ENCODE assay signal across 19 cellular contexts in genomic region chr6:27224729-27225128, GRCh38. TPM values are rescaled to one million over a fixed set of nuclear protein-coding genes. Genes with fewer than 3 reads are reported as not detected.
A peak's percentile ranks its signal among the peaks of the same experiment; 100 is the strongest.
DNase-seq lines count a peak whose midpoint lies in the region; ATAC-seq, FAIRE-seq and TF ChIP-seq lines count a peak whose summit lies in the region.
"Had no signal": no experiment of that assay in that cellular context is flagged by ENCODE, and none has a peak within 500 bp of the region (broad histone marks: within the 10 kb centered on the region; RNA-seq: fewer than 3 reads in every experiment).

No MANE protein-coding gene starts in this region.

- POLR2A ChIA-PET in GM10248 (lab: Yijun Ruan, JAX) = no interaction called here
- POLR2A ChIA-PET in H1 (lab: Charles Lee; ENCODE audit: partially characterized antibody) = no interaction called here

- H4K91ac ChIP-seq in H1 (replicated peaks; ENCODE audit: insufficient read length, low read length) = no peak overlapping the region

- no peak overlapping the region for H4K8ac ChIP-seq in H1 (ENCODE audit: extremely low read depth, insufficient read depth, low read length)

- no peak for FAIRE-seq in H1 (lab: Jason Lieb, UNC)
- no peak for FAIRE-seq in small intestine (lab: Jason Lieb, UNC)
- FAIRE-seq: A549, D721Med, G401.6, GM18507 had no signal

- H3K9me3 ChIP-seq in OCI-LY3 (ENCODE audit: insufficient read depth, low read length) (no peaks in the 10 kb centered on the region), H1 (ENCODE audit: insufficient read depth in 2 of 2, low read depth in 1 of 2, low read length in 1 of 2) (no peaks in the 10 kb centered on the region), small intestine (ENCODE audit: control insufficient read depth, low read depth) (no peaks in the 10 kb centered on the region)
- H3K9me3 ChIP-seq: A549, Caco-2 had no signal

- no peak for TF ChIP-seq RAD21 in H1 (IDR thresholded peaks at IDR 0.05 in 1 of 2, conservative IDR thresholded peaks at IDR 0.05 in 1 of 2; ENCODE audit: low read depth in 2 of 2, low read length in 2 of 2)

- peaks cover 2% of the 10 kb centered on the region; the same call in 1 of the 2 replicates for H3K23me2 ChIP-seq in H1 (ENCODE audit: low read depth, low read length)

- H3K18ac ChIP-seq in H1 (ENCODE audit: extremely low read depth, low read length) = no peak overlapping the region

- peak; percentile 57 for DNase-seq in GM10248 (ENCODE audit: extremely low spot score)
- no peak for DNase-seq in GM23338 (ENCODE audit: low spot score)
- DNase-seq in H1 (ENCODE audit: low read depth in 1 of 2, low spot score in 2 of 2) = no peak
- no peak for DNase-seq in SKM-1 treated with dmso at 0.1 percent for 144 hours (lab: John Stamatoyannopoulos, UW; ENCODE audit: unreplicated experiment)
- no peak for DNase-seq in substantia nigra (lab: John Stamatoyannopoulos, UW)
- no peak for DNase-seq in small intestine
- DNase-seq: AML-193; Caco-2; CD4-positive, alpha-beta T cell; GOT3; H9 had no signal

- no peak overlapping the region for H4K5ac ChIP-seq in H1 (ENCODE audit: insufficient read length, low read depth, low read length)

- no peaks in the 10 kb centered on the region for H4K20me1 ChIP-seq in GM23338 (replicated peaks; ENCODE audit: insufficient read depth)
- H4K20me1 ChIP-seq in OCI-LY3 (ENCODE audit: insufficient read depth, low read length) = no peaks in the 10 kb centered on the region
- H4K20me1 ChIP-seq in H1 (replicated peaks in 1 of 2; ENCODE audit: control insufficient read depth in 1 of 2, insufficient read depth in 2 of 2, low read length in 2 of 2) = no peaks in the 10 kb centered on the region

- no peaks in the 10 kb centered on the region for H3K9me3 Mint-ChIP-seq in GM23338
- H3K9me3 Mint-ChIP-seq: CD4-positive, alpha-beta T cell; H9 had no signal

- no peaks in the 10 kb centered on the region for H3K79me2 ChIP-seq in GM23338 (replicated peaks; ENCODE audit: insufficient read depth)
- H3K79me2 ChIP-seq in OCI-LY3 (ENCODE audit: low read length) = no peaks in the 10 kb centered on the region
- no peaks in the 10 kb centered on the region for H3K79me2 ChIP-seq in H1 (ENCODE audit: control insufficient read depth in 1 of 2, insufficient read depth in 2 of 2, low read length in 2 of 2)

- H3K27me3 ChIP-seq in GM23338 (ENCODE audit: insufficient read depth) (no peaks in the 10 kb centered on the region; the same call in 1 of the 2 replicates), OCI-LY3 (ENCODE audit: low read depth, low read length) (no peaks in the 10 kb centered on the region), H1 (replicated peaks in 1 of 4; ENCODE audit: control insufficient read depth in 3 of 4, extremely low read depth in 1 of 4, insufficient read depth in 3 of 4, low read length in 3 of 4) (no peaks in the 10 kb centered on the region), small intestine (ENCODE audit: control insufficient read depth in 2 of 2, insufficient read depth in 2 of 2, low read length in 2 of 2) (no peaks in the 10 kb centered on the region)

- no peaks in the 10 kb centered on the region for H3F3A ChIP-seq in GM23338 (replicated peaks; ENCODE audit: low read depth)

- no peak overlapping the region for H3K4me2 ChIP-seq in GM23338
- H3K4me2 ChIP-seq in OCI-LY3 (ENCODE audit: low read length) = peak overlapping the region; percentile 37
- H3K4me2 ChIP-seq in H1 (ENCODE audit: insufficient read depth in 1 of 2, low read depth in 2 of 2, low read length in 2 of 2) = no peak overlapping the region
- H3K4me2 ChIP-seq: A549, KMS-11 had no signal

- H3K4me3 Mint-ChIP-seq in GM23338 = no peak overlapping the region
- H3K4me3 Mint-ChIP-seq: CD4-positive, alpha-beta T cell; H9 had no signal

- H2AK5ac ChIP-seq in H1 (ENCODE audit: low read depth, low read length) = no peak overlapping the region

- H2AFZ ChIP-seq in GM23338 = peak overlapping the region; percentile 84
- H2AFZ ChIP-seq in OCI-LY3 (ENCODE audit: low read depth, low read length) = peak overlapping the region; percentile 81; the same call in 1 of the 2 replicates
- H2AFZ ChIP-seq in H1 (ENCODE audit: low read length) = peak overlapping the region; percentile 49; the same call in 1 of the 2 replicates

- no peak overlapping the region for H2BK12ac ChIP-seq in H1 (ENCODE audit: low read depth, low read length)

- H3K4me1 ChIP-seq in GM23338 (ENCODE audit: insufficient read depth) = no peaks in the 10 kb centered on the region
- H3K4me1 ChIP-seq in OCI-LY3 (ENCODE audit: low read length) = peaks cover 7% of the 10 kb centered on the region; the same call in 1 of the 2 replicates
- H3K4me1 ChIP-seq in H1 (replicated peaks in 1 of 4; ENCODE audit: control insufficient read depth in 3 of 4, insufficient read depth in 4 of 4, low read length in 3 of 4) = no peaks in the 10 kb centered on the region
- no peaks in the 10 kb centered on the region for H3K4me1 ChIP-seq in small intestine (ENCODE audit: control insufficient read depth in 2 of 2, insufficient read depth in 1 of 2, low read depth in 1 of 2, low read length in 1 of 2)
- H3K4me1 ChIP-seq: A549, Caco-2 had no signal

- no peak overlapping the region for H2BK20ac ChIP-seq in H1 (ENCODE audit: low read length)

- no peak overlapping the region for H2BK120ac ChIP-seq in H1 (replicated peaks; ENCODE audit: low read depth, low read length)

- no peak overlapping the region for H3K4ac ChIP-seq in H1 (replicated peaks; ENCODE audit: insufficient read length, low read depth, low read length)

- H3K36me3 ChIP-seq in GM23338 (ENCODE audit: insufficient read depth) (no peaks in the 10 kb centered on the region), OCI-LY3 (replicated peaks; ENCODE audit: low read depth, low read length) (no peaks in the 10 kb centered on the region), H1 (ENCODE audit: control insufficient read depth in 2 of 4, insufficient read depth in 4 of 4, low read length in 3 of 4) (no peaks in the 10 kb centered on the region), small intestine (ENCODE audit: control insufficient read depth in 2 of 2, insufficient read depth in 2 of 2, low read length in 2 of 2) (no peaks in the 10 kb centered on the region)

- no peaks in the 10 kb centered on the region for H3K9me2 ChIP-seq in GM23338 (ENCODE audit: insufficient read depth)

- no peaks in the 10 kb centered on the region for H3K36me3 Mint-ChIP-seq in GM23338 (ENCODE audit: low read depth)

- H3K79me1 ChIP-seq in H1 (ENCODE audit: low read depth, low read length) = no peaks in the 10 kb centered on the region

- H3K9ac ChIP-seq in OCI-LY3 (ENCODE audit: low read length) (peak overlapping the region; percentile 17; the same call in 1 of the 2 replicates), H1 (replicated peaks in 1 of 4; ENCODE audit: extremely low read depth in 1 of 4, low read depth in 3 of 4, low read length in 3 of 4) (0 out of 7 replicates have a peak overlapping the region, but pooled peaks of 1 of the 4 experiments have one; percentile 10)
- H3K9ac ChIP-seq: KMS-11 had no signal

- no peak overlapping the region for H3K23ac ChIP-seq in H1 (ENCODE audit: insufficient read length)

- H3K27ac ChIP-seq in GM23338 (ENCODE audit: low read depth) = no peak overlapping the region
- H3K27ac ChIP-seq in OCI-LY3 (ENCODE audit: low read length) = no peak overlapping the region
- no peak overlapping the region for H3K27ac ChIP-seq in H1 (ENCODE audit: low read depth, low read length)
- H3K27ac ChIP-seq in substantia nigra (ENCODE audit: low read depth, low read length, poor library complexity, severe bottlenecking) = no peak overlapping the region
- no peak overlapping the region for H3K27ac ChIP-seq in small intestine (ENCODE audit: low read depth in 1 of 2, low read length in 1 of 2)
- H3K27ac ChIP-seq: 22Rv1, A549, C4-2B, KMS-11 had no signal

- TF ChIP-seq POLR2A in H1 (IDR thresholded peaks at IDR 0.05; ENCODE audit: control extremely low read depth in 1 of 2, low read depth in 2 of 2, low read length in 2 of 2) = no peak

- H3K4me1 Mint-ChIP-seq in GM23338 = peaks cover 2% of the 10 kb centered on the region; the same call in 1 of the 3 replicates

- no peak overlapping the region for H3K56ac ChIP-seq in H1 (replicated peaks; ENCODE audit: insufficient read length, low read depth, low read length)

- H3K27me3 Mint-ChIP-seq in GM23338 (ENCODE audit: insufficient read depth, low read depth, poor library complexity) = peaks cover 3% of the 10 kb centered on the region

- no peak overlapping the region for H2BK5ac ChIP-seq in H1 (ENCODE audit: low read depth, low read length)

- CTCF ChIA-PET in GM10248 (lab: Yijun Ruan, JAX) (no interaction called here), H1 (lab: Charles Lee; ENCODE audit: partially characterized antibody) (interaction anchor here (1.1 to 1.2 kb wide), 2 partner anchors 67 to 88 kb away, joined by 3 to 4 read pairs; no protein-coding TSS in a partner anchor)

- no peak overlapping the region for H3K14ac ChIP-seq in H1 (ENCODE audit: insufficient read length)

- peak; percentile 35; the same call in 1 of the 3 replicates for ATAC-seq in GM23338
- ATAC-seq: A549 had no signal

- H3K27ac Mint-ChIP-seq in GM23338 = peak overlapping the region; percentile 6; the same call in 1 of the 2 replicates
- H3K27ac Mint-ChIP-seq: CD4-positive, alpha-beta T cell; H9 had no signal

- H2BK15ac ChIP-seq in H1 (ENCODE audit: low read length) = no peak overlapping the region

- H3K4me3 ChIP-seq in GM23338 = no peak overlapping the region
- H3K4me3 ChIP-seq in OCI-LY3 (ENCODE audit: low read length) = 0 out of 2 replicates have a peak overlapping the region, but pooled peaks have one; percentile 2
- H3K4me3 ChIP-seq in H1 (ENCODE audit: extremely low read depth in 1 of 4, insufficient read depth in 2 of 4, low read depth in 3 of 4, low read length in 4 of 4) = no peak overlapping the region
- no peak overlapping the region for H3K4me3 ChIP-seq in small intestine (ENCODE audit: low read depth in 1 of 2, low read length in 2 of 2)
- H3K4me3 ChIP-seq: A549 had no signal

- TF ChIP-seq EP300 in H1 (IDR thresholded peaks at IDR 0.05; ENCODE audit: borderline replicate concordance in 1 of 2, low read depth in 2 of 2, low read length in 2 of 2) = no peak

- 92% methylated on average over 4 of the region's 4 CpGs; no CpG with 5 or more reads in 1 of the 2 experiments for WGBS in H1 (ENCODE audit: extremely low coverage in 1 of 2, insufficient coverage in 1 of 2, insufficient read length in 1 of 2, insufficient replicate concordance in 2 of 2, low coverage in 1 of 2, low lambda C conversion rate in 2 of 2, missing lambda C conversion rate in 1 of 2), 2 experiments
- WGBS in small intestine, 3 donors = 48 to 67% (median 50%) methylated on average over 4 of the region's 4 CpGs

- TF ChIP-seq CTCF in GM10248 (IDR thresholded peaks at IDR 0.05; ENCODE audit: control extremely low read depth, extremely low read depth, low read depth, missing control alignments) (no peak), GM23338 (conservative IDR thresholded peaks at IDR 0.05; ENCODE audit: low read depth in 2 of 2) (no peak), OCI-LY3 (IDR thresholded peaks at IDR 0.05; ENCODE audit: low read depth, low read length) (no peak), H1 (IDR thresholded peaks at IDR 0.05; ENCODE audit: control extremely low read depth in 1 of 3, insufficient read depth in 1 of 3, low read depth in 1 of 3, low read length in 3 of 3) (no peak)

RNA-seq across cellular contexts. Expression of gene PRSS16, which starts 22.8 kb away (rescaled TPM):
- total RNA-seq in GM23338 (2014; rRNA removed; shearing (Covaris generic)) = 11.8 and 13.8 TPM in 2 replicates
- polyA plus RNA-seq in GM23338 (2016; fragmentation: Nextera tagmentation; extraction: Ambion mirVana) = 8.7 and 13.8 TPM in 2 replicates
- total RNA-seq in H1 (2021; fragmentation: NEBNext Ultra II Directional; extraction: Animal tissue kit (Norgen Biotek cat#: 25700)) = 19.2 and 20.2 TPM in 2 replicates
- 38.9 and 39.6 TPM in 2 replicates for polyA plus RNA-seq in H1 (2011; rRNA removed)
- 48.8 TPM for polyA plus RNA-seq in H1 (2011; cell fraction: cytosol; rRNA removed)
- polyA plus RNA-seq in H1 (2011; cell fraction: nucleus; rRNA removed) = 23.7 TPM
- 15.7 to 20.6 TPM (median 19.8 TPM) in 4 replicates for polyA plus RNA-seq in H1 (2012, experiment 1 of 2)
- 23.1 TPM for polyA plus RNA-seq in H1 (2012, experiment 2 of 2)
- 15.2 TPM for polyA plus RNA-seq in H1 (2013, experiment 1 of 2)
- 16.0 TPM for polyA plus RNA-seq in H1 (2013, experiment 2 of 2)
- 27.4 and 34.3 TPM in 2 replicates for polyA minus RNA-seq in H1 (2011; rRNA and poly(A)+ RNA removed)
- 5.1 TPM for polyA minus RNA-seq in H1 (2011; cell fraction: cytosol; rRNA and poly(A)+ RNA removed)
- 11.7 TPM for polyA minus RNA-seq in H1 (2011; cell fraction: nucleus; rRNA and poly(A)+ RNA removed)
- 10 to 100 TPM; 17.1 to 31.6 (median 24.8) TPM for polyA plus RNA-seq in small intestine
